Comparison of ENCODE assay signal across 1 cellular context in the genomic region with DNA sequence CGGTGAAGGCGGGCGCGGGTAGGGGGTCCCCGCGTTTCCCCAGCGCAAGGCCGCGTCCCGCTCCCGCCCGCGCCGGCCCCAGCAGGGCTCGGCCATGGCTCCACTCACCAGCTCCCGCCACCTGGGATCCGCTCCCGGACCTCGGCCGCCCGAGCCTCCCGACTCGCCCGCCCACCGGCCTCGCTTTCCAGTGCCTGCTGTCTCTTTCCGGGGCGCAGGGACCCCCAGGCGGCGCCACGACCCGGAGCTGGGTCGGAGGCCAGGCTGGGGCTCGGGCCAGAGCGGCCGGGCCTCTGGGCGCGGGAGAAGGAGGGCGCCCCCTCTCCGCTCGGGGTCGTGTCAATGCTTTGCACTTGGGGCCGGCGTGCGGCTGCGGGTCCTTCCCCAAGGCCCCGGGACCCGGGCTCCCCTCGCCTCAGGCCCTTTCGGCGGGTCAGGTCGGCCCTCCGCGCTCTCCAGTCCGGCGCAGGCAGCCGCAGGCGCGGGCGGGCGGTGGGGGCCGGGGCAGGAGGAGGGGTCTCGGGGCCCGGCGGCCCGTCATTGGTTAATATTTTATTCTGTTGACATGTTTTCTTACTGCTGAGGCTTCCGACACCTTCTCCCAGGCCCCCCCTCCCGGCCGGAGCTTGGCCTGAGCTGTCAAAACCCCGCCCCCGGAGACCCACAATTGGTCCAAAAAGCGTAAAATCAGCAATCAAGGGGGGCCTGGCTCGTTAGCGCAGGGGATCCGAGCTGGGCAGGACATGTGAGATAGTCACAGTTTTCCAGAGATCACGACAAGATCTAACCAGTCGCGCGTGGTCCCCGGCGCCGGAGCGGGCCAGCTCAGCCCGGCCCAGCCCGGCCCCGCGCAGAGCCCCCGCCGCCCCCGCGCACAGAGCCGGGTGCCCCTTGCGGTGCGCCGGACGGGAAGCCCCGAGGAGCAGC.
TF ChIP-seq lines count a peak whose summit lies in the region.

A gene (plus strand): TSS at position 713 of the 927 bp plus-strand sequence. CDS start 334 bp downstream, outside the sequence.

TF ChIP-seq in HepG2, 621 proteins besides CTCF, POLR2A, EP300 and RAD21 (continued from another document and continues in another):
- TF ChIP-seq, protein P1, sequence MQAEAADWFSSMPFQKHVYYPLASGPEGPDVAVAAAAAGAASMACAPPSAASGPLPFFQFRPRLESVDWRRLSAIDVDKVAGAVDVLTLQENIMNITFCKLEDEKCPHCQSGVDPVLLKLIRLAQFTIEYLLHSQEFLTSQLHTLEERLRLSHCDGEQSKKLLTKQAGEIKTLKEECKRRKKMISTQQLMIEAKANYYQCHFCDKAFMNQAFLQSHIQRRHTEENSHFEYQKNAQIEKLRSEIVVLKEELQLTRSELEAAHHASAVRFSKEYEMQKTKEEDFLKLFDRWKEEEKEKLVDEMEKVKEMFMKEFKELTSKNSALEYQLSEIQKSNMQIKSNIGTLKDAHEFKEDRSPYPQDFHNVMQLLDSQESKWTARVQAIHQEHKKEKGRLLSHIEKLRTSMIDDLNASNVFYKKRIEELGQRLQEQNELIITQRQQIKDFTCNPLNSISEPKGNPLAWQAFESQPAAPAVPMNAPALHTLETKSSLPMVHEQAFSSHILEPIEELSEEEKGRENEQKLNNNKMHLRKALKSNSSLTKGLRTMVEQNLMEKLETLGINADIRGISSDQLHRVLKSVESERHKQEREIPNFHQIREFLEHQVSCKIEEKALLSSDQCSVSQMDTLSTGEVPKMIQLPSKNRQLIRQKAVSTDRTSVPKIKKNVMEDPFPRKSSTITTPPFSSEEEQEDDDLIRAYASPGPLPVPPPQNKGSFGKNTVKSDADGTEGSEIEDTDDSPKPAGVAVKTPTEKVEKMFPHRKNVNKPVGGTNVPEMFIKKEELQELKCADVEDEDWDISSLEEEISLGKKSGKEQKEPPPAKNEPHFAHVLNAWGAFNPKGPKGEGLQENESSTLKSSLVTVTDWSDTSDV (CRISPR knock-in tag; IDR thresholded peaks at IDR 0.05) = 0 out of 2 replicates have a peak, but pooled peaks have one; percentile 20
- TF ChIP-seq, protein P2, sequence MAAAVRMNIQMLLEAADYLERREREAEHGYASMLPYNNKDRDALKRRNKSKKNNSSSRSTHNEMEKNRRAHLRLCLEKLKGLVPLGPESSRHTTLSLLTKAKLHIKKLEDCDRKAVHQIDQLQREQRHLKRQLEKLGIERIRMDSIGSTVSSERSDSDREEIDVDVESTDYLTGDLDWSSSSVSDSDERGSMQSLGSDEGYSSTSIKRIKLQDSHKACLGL (CRISPR knock-in tag; IDR thresholded peaks at IDR 0.05) = peak; percentile 66
- TF ChIP-seq HIVEP1 (CRISPR knock-in tag; IDR thresholded peaks at IDR 0.05) (peak; percentile 25; the same call in 1 of the 2 replicates), ZNF44 (CRISPR knock-in tag; IDR thresholded peaks at IDR 0.05) (0 out of 2 replicates have a peak, but pooled peaks have one; percentile 10), ISX (CRISPR knock-in tag; conservative IDR thresholded peaks at IDR 0.05) (peak; percentile 88; the same call in 1 of the 2 replicates), ZNF569 (CRISPR knock-in tag; IDR thresholded peaks at IDR 0.05; ENCODE audit: borderline replicate concordance) (0 out of 2 replicates have a peak, but pooled peaks have one; percentile 59), GABPB1 (CRISPR knock-in tag; IDR thresholded peaks at IDR 0.05) (peak; percentile 78; the same call in 1 of the 2 replicates), BRD4 (CRISPR knock-in tag; IDR thresholded peaks at IDR 0.05) (0 out of 2 replicates have a peak, but pooled peaks have one; percentile 24), ARHGAP35 (CRISPR knock-in tag; IDR thresholded peaks at IDR 0.05; ENCODE audit: borderline replicate concordance) (peak; percentile 86; the same call in 1 of the 2 replicates), KAT8 (CRISPR knock-in tag; IDR thresholded peaks at IDR 0.05) (0 out of 2 replicates have a peak, but pooled peaks have one; percentile 66), HES4 (CRISPR knock-in tag; IDR thresholded peaks at IDR 0.05; ENCODE audit: borderline replicate concordance) (peak; percentile 69), SIN3B (IDR thresholded peaks at IDR 0.05; ENCODE audit: low read length) (no peak), STAG1 (CRISPR knock-in tag; IDR thresholded peaks at IDR 0.05) (peak; percentile 19; the same call in 1 of the 2 replicates), HNRNPK (IDR thresholded peaks at IDR 0.05; ENCODE audit: low read depth, low read length, poor library complexity, severe bottlenecking) (peak; percentile 85), SMAD3 (CRISPR knock-in tag; IDR thresholded peaks at IDR 0.05) (peak; percentile 26; the same call in 1 of the 2 replicates), ZNF121 (CRISPR knock-in tag; IDR thresholded peaks at IDR 0.05) (peak; percentile 99), TCF7L2 (IDR thresholded peaks at IDR 0.05; ENCODE audit: low read depth, low read length) (no peak), ZNF616 (CRISPR knock-in tag; IDR thresholded peaks at IDR 0.05; ENCODE audit: low read depth) (no peak), KLF13 (CRISPR knock-in tag; IDR thresholded peaks at IDR 0.05) (peak; percentile 36; the same call in 1 of the 2 replicates), MIER2 (CRISPR knock-in tag; IDR thresholded peaks at IDR 0.05) (no peak), ZNF724P (CRISPR knock-in tag; IDR thresholded peaks at IDR 0.05; ENCODE audit: borderline replicate concordance) (peak; percentile 20; the same call in 1 of the 2 replicates), CBFB (CRISPR knock-in tag; IDR thresholded peaks at IDR 0.05) (peak; percentile 49; the same call in 1 of the 2 replicates), THAP11 (CRISPR knock-in tag; IDR thresholded peaks at IDR 0.05) (peak; percentile 14; the same call in 1 of the 2 replicates), ZNF652 (CRISPR knock-in tag; IDR thresholded peaks at IDR 0.05; ENCODE audit: borderline replicate concordance, low read depth) (no peak), ONECUT2 (CRISPR knock-in tag; IDR thresholded peaks at IDR 0.05) (0 out of 2 replicates have a peak, but pooled peaks have one; percentile 9)
- TF ChIP-seq, protein P3, sequence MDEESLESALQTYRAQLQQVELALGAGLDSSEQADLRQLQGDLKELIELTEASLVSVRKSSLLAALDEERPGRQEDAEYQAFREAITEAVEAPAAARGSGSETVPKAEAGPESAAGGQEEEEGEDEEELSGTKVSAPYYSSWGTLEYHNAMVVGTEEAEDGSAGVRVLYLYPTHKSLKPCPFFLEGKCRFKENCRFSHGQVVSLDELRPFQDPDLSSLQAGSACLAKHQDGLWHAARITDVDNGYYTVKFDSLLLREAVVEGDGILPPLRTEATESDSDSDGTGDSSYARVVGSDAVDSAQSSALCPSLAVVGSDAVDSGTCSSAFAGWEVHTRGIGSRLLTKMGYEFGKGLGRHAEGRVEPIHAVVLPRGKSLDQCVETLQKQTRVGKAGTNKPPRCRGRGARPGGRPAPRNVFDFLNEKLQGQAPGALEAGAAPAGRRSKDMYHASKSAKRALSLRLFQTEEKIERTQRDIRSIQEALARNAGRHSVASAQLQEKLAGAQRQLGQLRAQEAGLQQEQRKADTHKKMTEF (CRISPR knock-in tag; IDR thresholded peaks at IDR 0.05) = peak; percentile 76; the same call in 1 of the 2 replicates
- TF ChIP-seq, protein P4, sequence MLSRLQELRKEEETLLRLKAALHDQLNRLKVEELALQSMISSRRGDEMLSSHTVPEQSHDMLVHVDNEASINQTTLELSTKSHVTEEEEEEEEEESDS (CRISPR knock-in tag; IDR thresholded peaks at IDR 0.05; ENCODE audit: borderline replicate concordance) = 0 out of 2 replicates have a peak, but pooled peaks have one; percentile 34
- TF ChIP-seq, protein P5, sequence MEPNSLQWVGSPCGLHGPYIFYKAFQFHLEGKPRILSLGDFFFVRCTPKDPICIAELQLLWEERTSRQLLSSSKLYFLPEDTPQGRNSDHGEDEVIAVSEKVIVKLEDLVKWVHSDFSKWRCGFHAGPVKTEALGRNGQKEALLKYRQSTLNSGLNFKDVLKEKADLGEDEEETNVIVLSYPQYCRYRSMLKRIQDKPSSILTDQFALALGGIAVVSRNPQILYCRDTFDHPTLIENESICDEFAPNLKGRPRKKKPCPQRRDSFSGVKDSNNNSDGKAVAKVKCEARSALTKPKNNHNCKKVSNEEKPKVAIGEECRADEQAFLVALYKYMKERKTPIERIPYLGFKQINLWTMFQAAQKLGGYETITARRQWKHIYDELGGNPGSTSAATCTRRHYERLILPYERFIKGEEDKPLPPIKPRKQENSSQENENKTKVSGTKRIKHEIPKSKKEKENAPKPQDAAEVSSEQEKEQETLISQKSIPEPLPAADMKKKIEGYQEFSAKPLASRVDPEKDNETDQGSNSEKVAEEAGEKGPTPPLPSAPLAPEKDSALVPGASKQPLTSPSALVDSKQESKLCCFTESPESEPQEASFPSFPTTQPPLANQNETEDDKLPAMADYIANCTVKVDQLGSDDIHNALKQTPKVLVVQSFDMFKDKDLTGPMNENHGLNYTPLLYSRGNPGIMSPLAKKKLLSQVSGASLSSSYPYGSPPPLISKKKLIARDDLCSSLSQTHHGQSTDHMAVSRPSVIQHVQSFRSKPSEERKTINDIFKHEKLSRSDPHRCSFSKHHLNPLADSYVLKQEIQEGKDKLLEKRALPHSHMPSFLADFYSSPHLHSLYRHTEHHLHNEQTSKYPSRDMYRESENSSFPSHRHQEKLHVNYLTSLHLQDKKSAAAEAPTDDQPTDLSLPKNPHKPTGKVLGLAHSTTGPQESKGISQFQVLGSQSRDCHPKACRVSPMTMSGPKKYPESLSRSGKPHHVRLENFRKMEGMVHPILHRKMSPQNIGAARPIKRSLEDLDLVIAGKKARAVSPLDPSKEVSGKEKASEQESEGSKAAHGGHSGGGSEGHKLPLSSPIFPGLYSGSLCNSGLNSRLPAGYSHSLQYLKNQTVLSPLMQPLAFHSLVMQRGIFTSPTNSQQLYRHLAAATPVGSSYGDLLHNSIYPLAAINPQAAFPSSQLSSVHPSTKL (CRISPR knock-in tag; IDR thresholded peaks at IDR 0.05) = peak; percentile 28; the same call in 1 of the 2 replicates
- TF ChIP-seq, protein P6, sequence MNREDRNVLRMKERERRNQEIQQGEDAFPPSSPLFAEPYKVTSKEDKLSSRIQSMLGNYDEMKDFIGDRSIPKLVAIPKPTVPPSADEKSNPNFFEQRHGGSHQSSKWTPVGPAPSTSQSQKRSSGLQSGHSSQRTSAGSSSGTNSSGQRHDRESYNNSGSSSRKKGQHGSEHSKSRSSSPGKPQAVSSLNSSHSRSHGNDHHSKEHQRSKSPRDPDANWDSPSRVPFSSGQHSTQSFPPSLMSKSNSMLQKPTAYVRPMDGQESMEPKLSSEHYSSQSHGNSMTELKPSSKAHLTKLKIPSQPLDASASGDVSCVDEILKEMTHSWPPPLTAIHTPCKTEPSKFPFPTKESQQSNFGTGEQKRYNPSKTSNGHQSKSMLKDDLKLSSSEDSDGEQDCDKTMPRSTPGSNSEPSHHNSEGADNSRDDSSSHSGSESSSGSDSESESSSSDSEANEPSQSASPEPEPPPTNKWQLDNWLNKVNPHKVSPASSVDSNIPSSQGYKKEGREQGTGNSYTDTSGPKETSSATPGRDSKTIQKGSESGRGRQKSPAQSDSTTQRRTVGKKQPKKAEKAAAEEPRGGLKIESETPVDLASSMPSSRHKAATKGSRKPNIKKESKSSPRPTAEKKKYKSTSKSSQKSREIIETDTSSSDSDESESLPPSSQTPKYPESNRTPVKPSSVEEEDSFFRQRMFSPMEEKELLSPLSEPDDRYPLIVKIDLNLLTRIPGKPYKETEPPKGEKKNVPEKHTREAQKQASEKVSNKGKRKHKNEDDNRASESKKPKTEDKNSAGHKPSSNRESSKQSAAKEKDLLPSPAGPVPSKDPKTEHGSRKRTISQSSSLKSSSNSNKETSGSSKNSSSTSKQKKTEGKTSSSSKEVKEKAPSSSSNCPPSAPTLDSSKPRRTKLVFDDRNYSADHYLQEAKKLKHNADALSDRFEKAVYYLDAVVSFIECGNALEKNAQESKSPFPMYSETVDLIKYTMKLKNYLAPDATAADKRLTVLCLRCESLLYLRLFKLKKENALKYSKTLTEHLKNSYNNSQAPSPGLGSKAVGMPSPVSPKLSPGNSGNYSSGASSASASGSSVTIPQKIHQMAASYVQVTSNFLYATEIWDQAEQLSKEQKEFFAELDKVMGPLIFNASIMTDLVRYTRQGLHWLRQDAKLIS (CRISPR knock-in tag; IDR thresholded peaks at IDR 0.05) = peak; percentile 76; the same call in 1 of the 2 replicates
- TF ChIP-seq, protein P7, sequence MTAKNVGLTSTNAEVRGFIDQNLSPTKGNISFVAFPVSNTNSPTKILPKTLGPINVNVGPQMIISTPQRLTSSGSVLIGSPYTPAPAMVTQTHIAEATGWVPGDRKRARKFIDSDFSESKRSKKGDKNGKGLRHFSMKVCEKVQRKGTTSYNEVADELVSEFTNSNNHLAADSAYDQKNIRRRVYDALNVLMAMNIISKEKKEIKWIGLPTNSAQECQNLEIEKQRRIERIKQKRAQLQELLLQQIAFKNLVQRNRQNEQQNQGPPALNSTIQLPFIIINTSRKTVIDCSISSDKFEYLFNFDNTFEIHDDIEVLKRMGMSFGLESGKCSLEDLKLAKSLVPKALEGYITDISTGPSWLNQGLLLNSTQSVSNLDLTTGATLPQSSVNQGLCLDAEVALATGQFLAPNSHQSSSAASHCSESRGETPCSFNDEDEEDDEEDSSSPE (CRISPR knock-in tag; IDR thresholded peaks at IDR 0.05) = peak; percentile 56; the same call in 1 of the 2 replicates
- TF ChIP-seq, protein P8, sequence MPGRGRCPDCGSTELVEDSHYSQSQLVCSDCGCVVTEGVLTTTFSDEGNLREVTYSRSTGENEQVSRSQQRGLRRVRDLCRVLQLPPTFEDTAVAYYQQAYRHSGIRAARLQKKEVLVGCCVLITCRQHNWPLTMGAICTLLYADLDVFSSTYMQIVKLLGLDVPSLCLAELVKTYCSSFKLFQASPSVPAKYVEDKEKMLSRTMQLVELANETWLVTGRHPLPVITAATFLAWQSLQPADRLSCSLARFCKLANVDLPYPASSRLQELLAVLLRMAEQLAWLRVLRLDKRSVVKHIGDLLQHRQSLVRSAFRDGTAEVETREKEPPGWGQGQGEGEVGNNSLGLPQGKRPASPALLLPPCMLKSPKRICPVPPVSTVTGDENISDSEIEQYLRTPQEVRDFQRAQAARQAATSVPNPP (CRISPR knock-in tag; IDR thresholded peaks at IDR 0.05) = peak; percentile 32; the same call in 1 of the 2 replicates
- TF ChIP-seq, protein P9, sequence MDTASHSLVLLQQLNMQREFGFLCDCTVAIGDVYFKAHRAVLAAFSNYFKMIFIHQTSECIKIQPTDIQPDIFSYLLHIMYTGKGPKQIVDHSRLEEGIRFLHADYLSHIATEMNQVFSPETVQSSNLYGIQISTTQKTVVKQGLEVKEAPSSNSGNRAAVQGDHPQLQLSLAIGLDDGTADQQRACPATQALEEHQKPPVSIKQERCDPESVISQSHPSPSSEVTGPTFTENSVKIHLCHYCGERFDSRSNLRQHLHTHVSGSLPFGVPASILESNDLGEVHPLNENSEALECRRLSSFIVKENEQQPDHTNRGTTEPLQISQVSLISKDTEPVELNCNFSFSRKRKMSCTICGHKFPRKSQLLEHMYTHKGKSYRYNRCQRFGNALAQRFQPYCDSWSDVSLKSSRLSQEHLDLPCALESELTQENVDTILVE (CRISPR knock-in tag; IDR thresholded peaks at IDR 0.05) = peak; percentile 53; the same call in 1 of the 2 replicates
